ENCODE assay signal across 10 cellular contexts in genomic region chr16:2157480-2158261, GRCh38. TPM values are rescaled to one million over a fixed set of nuclear protein-coding genes. Genes with fewer than 3 reads are reported as not detected.
DNase-seq lines count a peak whose midpoint lies in the region; ATAC-seq and TF ChIP-seq lines count a peak whose summit lies in the region.
"Had no signal": no experiment of that assay in that cellular context is flagged by ENCODE, and none has a peak within 500 bp of the region (broad histone marks: within the 10 kb centered on the region; RNA-seq: fewer than 3 reads in every experiment).

No MANE protein-coding gene starts in this region.

- H3K9ac ChIP-seq in HCT116 (ENCODE audit: low read length) (peak overlapping the region; percentile 98), skeletal muscle tissue (ENCODE audit: low read depth in 1 of 3, low read length in 3 of 3) (peak overlapping the region in 2 of 3 donors; percentile 33 to 83), MM.1S (ENCODE audit: low read length) (no peak overlapping the region)

- CTCF ChIA-PET in HCT116 (lab: Charles Lee) = no interaction called here
- CTCF ChIA-PET in activated B cell treated with CpG ODN at 0.5 μM for 24 hours (lab: Charles Lee) = no interaction called here

- H3K9me3 ChIP-seq in HCT116 (ENCODE audit: control insufficient read depth in 1 of 2, insufficient read depth in 1 of 2, low read depth in 1 of 2, low read length in 2 of 2) (no peaks in the 10 kb centered on the region), skeletal muscle tissue (ENCODE audit: control insufficient read depth in 3 of 3, low read length in 3 of 3) (no peaks in the 10 kb centered on the region), MM.1S (replicated peaks; ENCODE audit: insufficient read depth, low read length) (no peaks in the 10 kb centered on the region)
- H3K9me3 ChIP-seq: uterus had no signal

- H4K20me1 ChIP-seq in HCT116 (ENCODE audit: insufficient read depth) (no peaks in the 10 kb centered on the region), MM.1S (ENCODE audit: insufficient read depth, low read length) (peaks cover 15% of the 10 kb centered on the region)

- H2AFZ ChIP-seq in HCT116 (ENCODE audit: low read depth, low read length, poor library complexity, severe bottlenecking) = no peak overlapping the region
- H2AFZ ChIP-seq in MM.1S (ENCODE audit: low read length) = no peak overlapping the region

- no peak for TF ChIP-seq POLR2A in HCT116 (IDR thresholded peaks at IDR 0.05; ENCODE audit: borderline replicate concordance, extremely low read depth, insufficient read depth, insufficient read length)

- ATAC-seq in HCT116 = no peak
- ATAC-seq in activated B cell treated with CpG ODN at 0.5 μM for 24 hours (ENCODE audit: low read depth) = no peak
- ATAC-seq in GM19463 (IDR thresholded peaks at IDR 0.05; ENCODE audit: unreplicated experiment) = no peak

- H3K9me3 Mint-ChIP-seq in activated B cell treated with CpG ODN at 0.5 μM for 24 hours = no peaks in the 10 kb centered on the region

- H3K27me3 ChIP-seq in HCT116 (ENCODE audit: insufficient read depth, low read length) (no peaks in the 10 kb centered on the region), skeletal muscle tissue (ENCODE audit: control insufficient read depth in 3 of 3, insufficient read depth in 3 of 3, low read length in 3 of 3) (no peaks in the 10 kb centered on the region), MM.1S (replicated peaks; ENCODE audit: insufficient read depth, low read length) (no peaks in the 10 kb centered on the region)
- H3K27me3 ChIP-seq: uterus had no signal

- no peak overlapping the region; a peak in 1 of 4 replicates for H3K4me3 ChIP-seq in HCT116 (replicated peaks in 1 of 2; ENCODE audit: low read depth in 1 of 2, low read length in 2 of 2)
- peak overlapping the region; percentile 93 for H3K4me3 ChIP-seq in fibroblast of the aortic adventitia (ENCODE audit: low read depth, low read length)
- H3K4me3 ChIP-seq in skeletal muscle tissue (ENCODE audit: low read length in 3 of 3) = no peak overlapping the region
- H3K4me3 ChIP-seq in MM.1S (ENCODE audit: low read length) = no peak overlapping the region
- H3K4me3 ChIP-seq: uterus had no signal

- no peak overlapping the region for H3K27ac Mint-ChIP-seq in activated B cell treated with CpG ODN at 0.5 μM for 24 hours

- H3K36me3 ChIP-seq in HCT116 (ENCODE audit: control insufficient read depth in 1 of 2, insufficient read depth in 2 of 2, low read length in 2 of 2) (peaks cover 0 to 31% of the 10 kb centered on the region in 2 experiments; a peak in 2 of 4 replicates), skeletal muscle tissue (ENCODE audit: control insufficient read depth in 3 of 3, insufficient read depth in 3 of 3, low read length in 3 of 3) (peaks cover 0 to 5% (median 3%) of the 10 kb centered on the region in 3 donors), MM.1S (replicated peaks; ENCODE audit: insufficient read depth, low read length) (peaks cover 4% of the 10 kb centered on the region; the same call in 1 of the 2 replicates)
- H3K36me3 ChIP-seq: uterus had no signal

- H3K36me3 Mint-ChIP-seq in activated B cell treated with CpG ODN at 0.5 μM for 24 hours (ENCODE audit: low read depth) = peaks cover 30% of the 10 kb centered on the region

- H3K9me2 ChIP-seq in HCT116 (ENCODE audit: insufficient read depth) = no peaks in the 10 kb centered on the region
- H3K9me2 ChIP-seq in MM.1S (replicated peaks; ENCODE audit: insufficient read depth, low read length) = no peaks in the 10 kb centered on the region

- no TSS peak for BruUV-seq in HCT116 (replicated peaks; lab: Mats Ljungman, UMichigan)

- intact Hi-C loops in HCT116 (cut with micrococcal nuclease) = loop anchor here (5.0 kb wide), 1 partner anchor 865 kb away; the partner anchor contains the start of genes HCFC1R1, THOC6 and TNFRSF12A
- intact Hi-C loops in activated B cell treated with CpG ODN at 0.5 μM for 24 hours (cut with micrococcal nuclease) = no loop called here

- peak overlapping the region; percentile 97 for H3K4me2 ChIP-seq in HCT116 (ENCODE audit: low read length)
- H3K4me2 ChIP-seq in MM.1S (ENCODE audit: low read depth, low read length) = no peak overlapping the region

- RAD21 ChIA-PET in HCT116 (lab: Charles Lee; ENCODE audit: low non-redundant PET in 1 of 2, low total read pairs in 2 of 2, uncharacterized antibody in 2 of 2, unreplicated experiment in 2 of 2) = no interaction called here

- peaks cover 24% of the 10 kb centered on the region for H3F3A ChIP-seq in MM.1S (ENCODE audit: insufficient read depth, low read length)

- H3K4me3 Mint-ChIP-seq in activated B cell treated with CpG ODN at 0.5 μM for 24 hours = peak overlapping the region; percentile 95

- POLR2A ChIA-PET in HCT116 (lab: Charles Lee) (no interaction called here), activated B cell treated with CpG ODN at 0.5 μM for 24 hours (lab: Charles Lee) (no interaction called here)

- TF ChIP-seq RAD21 in HCT116 (IDR thresholded peaks at IDR 0.05; ENCODE audit: low read depth) = no peak

- DNase-seq in HCT116 (ENCODE audit: low read depth, low spot score) = no peak
- DNase-seq in activated B cell treated with CpG ODN at 0.5 μM for 24 hours = no peak
- no peak for DNase-seq in fibroblast of the aortic adventitia (ENCODE audit: low read depth)
- DNase-seq in MM.1S = no peak
- no peak for DNase-seq in DMS79 treated with DMSO at 0.1 percent for 48 hours (lab: John Stamatoyannopoulos, UW)
- no peak for DNase-seq in HUDEP-2 (lab: John Stamatoyannopoulos, UW; ENCODE audit: unreplicated experiment in 76 of 76)
- DNase-seq: occipital lobe, uterus had no signal

- H3K4me1 ChIP-seq in HCT116 (ENCODE audit: control insufficient read depth in 1 of 2, insufficient read depth in 2 of 2, low read length in 2 of 2) (peaks cover 45 to 73% of the 10 kb centered on the region in 2 experiments), skeletal muscle tissue (ENCODE audit: control insufficient read depth in 3 of 3, insufficient read depth in 3 of 3, low read length in 3 of 3) (peaks cover 62 to 75% (median 66%) of the 10 kb centered on the region in 3 donors), MM.1S (ENCODE audit: low read length) (peaks cover 21% of the 10 kb centered on the region)

- H3K27ac ChIP-seq in HCT116 (ENCODE audit: low read depth, low read length) (peak overlapping the region; percentile 80; the same call in 1 of the 2 replicates), skeletal muscle tissue (ENCODE audit: low read depth, low read length) (peak overlapping the region; percentile 68), MM.1S (ENCODE audit: low read length) (no peak overlapping the region)

- H3K79me2 ChIP-seq in HCT116 (ENCODE audit: insufficient read depth, low read length) (peaks cover 92% of the 10 kb centered on the region), MM.1S (ENCODE audit: low read length) (peaks cover 90% of the 10 kb centered on the region)

- H3K4me1 Mint-ChIP-seq in activated B cell treated with CpG ODN at 0.5 μM for 24 hours = peaks cover 64% of the 10 kb centered on the region

- H3K27me3 Mint-ChIP-seq in activated B cell treated with CpG ODN at 0.5 μM for 24 hours = no peaks in the 10 kb centered on the region

- TF ChIP-seq CTCF in HCT116 (IDR thresholded peaks at IDR 0.05 in 2 of 3, conservative IDR thresholded peaks at IDR 0.05 in 1 of 3; ENCODE audit: borderline replicate concordance in 1 of 3, insufficient read depth in 1 of 3, low read depth in 2 of 3, low read length in 2 of 3) (no peak), activated B cell treated with CpG ODN at 0.5 μM for 24 hours (IDR thresholded peaks at IDR 0.05) (no peak), fibroblast of the aortic adventitia (IDR thresholded peaks at IDR 0.05; ENCODE audit: insufficient read depth, low read length) (no peak), MM.1S (IDR thresholded peaks at IDR 0.05; ENCODE audit: low read length) (no peak)

TF ChIP-seq in HCT116, 20 proteins besides CTCF, POLR2A, EP300 and RAD21 (continues in another document):
- TF ChIP-seq ELF1 (IDR thresholded peaks at IDR 0.05; ENCODE audit: borderline replicate concordance, low read depth) (no peak), FOSL1 (IDR thresholded peaks at IDR 0.05; ENCODE audit: low read depth) (no peak), CBX3 (IDR thresholded peaks at IDR 0.05; ENCODE audit: low read depth) (no peak), SRF (IDR thresholded peaks at IDR 0.05; ENCODE audit: low read depth) (no peak), SIN3A (IDR thresholded peaks at IDR 0.05; ENCODE audit: low read depth) (no peak), ATF3 (IDR thresholded peaks at IDR 0.05) (no peak), ZFX (IDR thresholded peaks at IDR 0.05) (no peak), YY1 (IDR thresholded peaks at IDR 0.05; ENCODE audit: extremely low read depth, insufficient replicate concordance, low read depth, low read length) (no peak), CEBPB (IDR thresholded peaks at IDR 0.05; ENCODE audit: low read depth) (no peak)

RNA-seq across cellular contexts. Expression of gene TRAF7, which starts 2.1 kb away (rescaled TPM):
- total RNA-seq in HCT116 (2021; ENCODE audit: unreplicated experiment) = 160 TPM
- 125 and 134 TPM in 2 replicates for polyA plus RNA-seq in HCT116 (2012)
- total RNA-seq in activated B cell treated with CpG ODN at 0.5 μM for 24 hours = 72.7 and 78.1 TPM in 2 replicates
- 64.3 and 91.0 TPM in 2 replicates for total RNA-seq in fibroblast of the aortic adventitia (ENCODE audit: low replicate concordance)
- total RNA-seq in skeletal muscle tissue = 24.0 TPM

RNA-seq across cellular contexts. Expression of gene RAB26, which starts 9.2 kb away (rescaled TPM):
- total RNA-seq in HCT116 (2021; ENCODE audit: unreplicated experiment) (44.9 TPM), activated B cell treated with CpG ODN at 0.5 μM for 24 hours (0.61 TPM in 1 of 2 replicates, not detected in the other), fibroblast of the aortic adventitia (ENCODE audit: low replicate concordance) (0.27 and 3.6 TPM in 2 replicates), skeletal muscle tissue (not detected)
- 43.9 and 46.7 TPM in 2 replicates for polyA plus RNA-seq in HCT116 (2012)

RNA-seq across cellular contexts. Expression of gene PKD1, which starts 22.0 kb away (rescaled TPM):
- total RNA-seq in HCT116 (2021; ENCODE audit: unreplicated experiment) = 137 TPM
- polyA plus RNA-seq in HCT116 (2012) = 109 and 142 TPM in 2 replicates
- 58.6 and 84.2 TPM in 2 replicates for total RNA-seq in activated B cell treated with CpG ODN at 0.5 μM for 24 hours
- total RNA-seq in fibroblast of the aortic adventitia (ENCODE audit: low replicate concordance) = 118 and 166 TPM in 2 replicates
- 88.7 TPM for total RNA-seq in skeletal muscle tissue

RNA-seq across cellular contexts. Expression of gene CASKIN1, which starts 38.7 kb away (rescaled TPM):
- 5.9 TPM for total RNA-seq in HCT116 (2021; ENCODE audit: unreplicated experiment)
- 2.3 and 3.2 TPM in 2 replicates for polyA plus RNA-seq in HCT116 (2012)
- total RNA-seq in activated B cell treated with CpG ODN at 0.5 μM for 24 hours = not detected in 2 replicates
- 0.18 TPM in 1 of 2 replicates, not detected in the other for total RNA-seq in fibroblast of the aortic adventitia (ENCODE audit: low replicate concordance)
- total RNA-seq in skeletal muscle tissue = 0.52 TPM

RNA-seq across cellular contexts. Expression of gene MLST8, which starts 47.6 kb away (rescaled TPM):
- total RNA-seq in HCT116 (2021; ENCODE audit: unreplicated experiment) (58.7 TPM), activated B cell treated with CpG ODN at 0.5 μM for 24 hours (35.7 and 38.7 TPM in 2 replicates), fibroblast of the aortic adventitia (ENCODE audit: low replicate concordance) (27.4 and 30.8 TPM in 2 replicates), skeletal muscle tissue (7.8 TPM)
- polyA plus RNA-seq in HCT116 (2012) = 90.9 and 100 TPM in 2 replicates
